In genomic region chr4:128488055-128488705, GRCh38 we compare ENCODE assay signal across 17 cellular contexts.
DNase-seq lines count a peak whose midpoint lies in the region; ATAC-seq and TF ChIP-seq lines count a peak whose summit lies in the region.
"Had no signal": no experiment of that assay in that cellular context is flagged by ENCODE, and none has a peak within 500 bp of the region (broad histone marks: within the 10 kb centered on the region; RNA-seq: fewer than 3 reads in every experiment).

No MANE protein-coding gene starts in this region.

- H3K9me2 ChIP-seq in Karpas-422 (replicated peaks; ENCODE audit: insufficient read depth, low read length): no peaks in the 10 kb centered on the region

- no peaks in the 10 kb centered on the region for H3K27me3 ChIP-seq in Karpas-422 (ENCODE audit: low read length)
- H3K27me3 ChIP-seq in right lobe of liver: no peaks in the 10 kb centered on the region

- ATAC-seq in right lobe of liver (peak; percentile 82 to 89 (median 88)), GM21528 (IDR thresholded peaks at IDR 0.05; ENCODE audit: low FRiP score, unreplicated experiment) (no peak)
- ATAC-seq: GM12878 had no signal

- H2AFZ ChIP-seq in Karpas-422 (ENCODE audit: low read length): peak overlapping the region; percentile 15; the same call in 1 of the 2 replicates

- H3K9me3 ChIP-seq in Karpas-422 (ENCODE audit: low read length) (peaks cover 5% of the 10 kb centered on the region; the same call in 1 of the 2 replicates), right lobe of liver (no peaks in the 10 kb centered on the region)
- H3K9me3 ChIP-seq: HAP-1 had no signal

- peaks cover 57% of the 10 kb centered on the region for H3K4me1 ChIP-seq in Karpas-422 (ENCODE audit: low read length)
- H3K4me1 ChIP-seq in right lobe of liver: peaks cover 0 to 11% (median 0%) of the 10 kb centered on the region in 4 donors
- H3K4me1 ChIP-seq: HAP-1 had no signal

- no peaks in the 10 kb centered on the region for H3K79me2 ChIP-seq in Karpas-422 (ENCODE audit: low read length)

- H3K36me3 ChIP-seq in Karpas-422 (ENCODE audit: insufficient read depth, low read length) (peaks cover 21% of the 10 kb centered on the region), right lobe of liver (no peaks in the 10 kb centered on the region)
- H3K36me3 ChIP-seq: HAP-1 had no signal

- no peaks in the 10 kb centered on the region for H4K20me1 ChIP-seq in Karpas-422 (ENCODE audit: insufficient read depth, low read depth, low read length)

- intact Hi-C loops in right lobe of liver (cut with DNase I): no loop called here

- peak overlapping the region; percentile 43 for H3K4me2 ChIP-seq in Karpas-422 (ENCODE audit: low read depth, low read length, poor library complexity, severe bottlenecking)

- no peak for TF ChIP-seq CTCF in right lobe of liver (IDR thresholded peaks at IDR 0.05)

- 48% methylated on average over 3 of the region's 3 CpGs for WGBS in right lobe of liver (ENCODE audit: insufficient coverage, low coverage, low lambda C conversion rate, missing lambda C conversion rate)

- H3K27ac ChIP-seq in Karpas-422 (ENCODE audit: low read length): peak overlapping the region; percentile 62
- peak overlapping the region in 2 of 3 donors; percentile 35 to 65 for H3K27ac ChIP-seq in right lobe of liver

- DNase-seq in DMS79 treated with DMSO at 0.1 percent for 48 hours (lab: John Stamatoyannopoulos, UW) (peak; percentile 67), Karpas-422 (peak; percentile 77), right lobe of liver (no peak), HK-2 (ENCODE audit: unreplicated experiment) (no peak), OCI-M1 (lab: John Stamatoyannopoulos, UW) (no peak)
- DNase-seq: C1 segment of cervical spinal cord; Calu3; CD4-positive, alpha-beta memory T cell; COR-L47; DMS53; EL; GDM1; GOT3; HFFc6 had no signal

- H3K9ac ChIP-seq in Karpas-422 (ENCODE audit: low read length): no peak overlapping the region

- TF ChIP-seq POLR2A in right lobe of liver (IDR thresholded peaks at IDR 0.05): no peak

- H3K4me3 ChIP-seq in Karpas-422 (ENCODE audit: low read length) (no peak overlapping the region), right lobe of liver (no peak overlapping the region)
- H3K4me3 ChIP-seq: GM12878, HAP-1 had no signal

Comparison
In these comparisons a context has a peak if more than half of its experiments do, and no peak if none do; other contexts are left out.
1. DNase-seq: peak in DMS79 treated with DMSO at 0.1 percent for 48 hours (single experiment) and Karpas-422 (single experiment); none in right lobe of liver (0 of 3), HK-2 (single experiment) and OCI-M1 (single experiment).